Comparison of ENCODE assay signal across 16 cellular contexts in genomic region chr20:53876956-53877355, GRCh38.
"Had no signal": no experiment of that assay in that cellular context is flagged by ENCODE, and none has a peak within 500 bp of the region (broad histone marks: within the 10 kb centered on the region; RNA-seq: fewer than 3 reads in every experiment).

No MANE protein-coding gene starts in this region.

- H3K27ac ChIP-seq: esophagus squamous epithelium had no signal

- H3K9me3 ChIP-seq: esophagus squamous epithelium, spleen had no signal

- H3K4me3 Mint-ChIP-seq: activated naive CD4-positive, alpha-beta T cell treated with anti-CD3 and anti-CD28 coated beads for 36 hours; activated T-cell treated with anti-CD3 and anti-CD28 coated beads, Interleukin-2, amount 50 U/mL, for 4 hours; memory B cell had no signal

- H3K36me3 ChIP-seq: esophagus squamous epithelium, spleen had no signal

- DNase-seq: activated CD4-positive, alpha-beta T cell treated with anti-CD3 and anti-CD28 coated beads, Interleukin-2, amount 50 U/mL, for 1 hour; activated CD4-positive, CD25-positive, alpha-beta regulatory T cell treated with anti-CD3 and anti-CD28 coated beads, Interleukin-2, amount 50 U/mL, for 72 hours; activated CD8-positive, alpha-beta memory T cell treated with anti-CD3 and anti-CD28 coated beads, Interleukin-2, amount 50 U/mL, for 4 hours; activated naive CD4-positive, alpha-beta T cell treated with anti-CD3 and anti-CD28 coated beads for 36 hours; activated T-cell treated with anti-CD3 and anti-CD28 coated beads, Interleukin-2, amount 50 U/mL, for 4 hours; cerebellar nuclear complex; cortex of kidney; effector CD8-positive, alpha-beta T cell; esophagus squamous epithelium; left ventricle myocardium superior; naive thymus-derived CD4-positive, alpha-beta T cell; spleen; stimulated activated CD4-positive, alpha-beta T cell treated with anti-CD3 and anti-CD28 coated beads, Interleukin-4, amount 100 ng/mL, for 4 hours; stimulated activated naive CD4-positive, alpha-beta T cell; T-helper 1 cell had no signal

- H3K9me3 Mint-ChIP-seq: activated naive CD4-positive, alpha-beta T cell treated with anti-CD3 and anti-CD28 coated beads for 36 hours; activated T-cell treated with anti-CD3 and anti-CD28 coated beads, Interleukin-2, amount 50 U/mL, for 4 hours; memory B cell had no signal

- ATAC-seq: activated T-cell treated with anti-CD3 and anti-CD28 coated beads, Interleukin-2, amount 50 U/mL, for 4 hours; left ventricle myocardium superior; naive thymus-derived CD4-positive, alpha-beta T cell had no signal

- H3K4me3 ChIP-seq: esophagus squamous epithelium, spleen had no signal

- H3K36me3 Mint-ChIP-seq: memory B cell; naive thymus-derived CD4-positive, alpha-beta T cell had no signal

- H3K27me3 Mint-ChIP-seq: memory B cell; naive thymus-derived CD4-positive, alpha-beta T cell had no signal

- H3K27ac Mint-ChIP-seq: activated naive CD4-positive, alpha-beta T cell treated with anti-CD3 and anti-CD28 coated beads for 36 hours; memory B cell had no signal

- H3K27me3 ChIP-seq: esophagus squamous epithelium, spleen had no signal
